24 cellular contexts compared by ENCODE assay signal in genomic region chr17:82048571-82048971, GRCh38. TPM values are rescaled to one million over a fixed set of nuclear protein-coding genes. Genes with fewer than 3 reads are reported as not detected.
DNase-seq lines count a peak whose midpoint lies in the region; ATAC-seq and TF ChIP-seq lines count a peak whose summit lies in the region.
"Had no signal": no experiment of that assay in that cellular context is flagged by ENCODE, and none has a peak within 500 bp of the region (broad histone marks: within the 10 kb centered on the region; RNA-seq: fewer than 3 reads in every experiment).

No MANE protein-coding gene starts in this region.

- no peaks in the 10 kb centered on the region for H3K9me3 Mint-ChIP-seq in activated naive CD4-positive, alpha-beta T cell treated with anti-CD3 and anti-CD28 coated beads, Interleukin-2, amount 10 ng/mL, durations not matched to agents 7 days and 5 days
- H3K9me3 Mint-ChIP-seq in WTC11 (no peaks in the 10 kb centered on the region), osteocyte (ENCODE audit: unreplicated experiment) (no peaks in the 10 kb centered on the region)
- no peaks in the 10 kb centered on the region for H3K9me3 Mint-ChIP-seq in central memory CD8-positive, alpha-beta T cell
- H3K9me3 Mint-ChIP-seq: CD14-positive monocyte, H9, HFFc6 had no signal

- no peak for TF ChIP-seq CTCF in WTC11 (IDR thresholded peaks at IDR 0.05)
- TF ChIP-seq CTCF in osteocyte (IDR thresholded peaks at IDR 0.05) = no peak

- H3K27ac Mint-ChIP-seq in activated naive CD4-positive, alpha-beta T cell treated with anti-CD3 and anti-CD28 coated beads, Interleukin-2, amount 10 ng/mL, durations not matched to agents 7 days and 5 days = no peak overlapping the region
- H3K27ac Mint-ChIP-seq in WTC11 (no peak overlapping the region), osteocyte (ENCODE audit: unreplicated experiment) (no peak overlapping the region)
- H3K27ac Mint-ChIP-seq in central memory CD8-positive, alpha-beta T cell (ENCODE audit: low read depth) = peak overlapping the region; percentile 80
- H3K27ac Mint-ChIP-seq: H9, HFFc6 had no signal

- H3K27me3 Mint-ChIP-seq in activated naive CD4-positive, alpha-beta T cell treated with anti-CD3 and anti-CD28 coated beads, Interleukin-2, amount 10 ng/mL, durations not matched to agents 7 days and 5 days = no peaks in the 10 kb centered on the region
- no peaks in the 10 kb centered on the region for H3K27me3 Mint-ChIP-seq in WTC11 (ENCODE audit: low read depth)
- no peaks in the 10 kb centered on the region for H3K27me3 Mint-ChIP-seq in central memory CD8-positive, alpha-beta T cell
- no peaks in the 10 kb centered on the region for H3K27me3 Mint-ChIP-seq in osteocyte (ENCODE audit: unreplicated experiment)

- DNase-seq in activated naive CD4-positive, alpha-beta T cell treated with anti-CD3 and anti-CD28 coated beads, Interleukin-2, amount 10 ng/mL, durations not matched to agents 7 days and 5 days = no peak
- DNase-seq in activated naive CD4-positive, alpha-beta T cell (lab: John Stamatoyannopoulos, UW) = no peak
- DNase-seq in WTC11 (ENCODE audit: low spot score) = no peak
- no peak for DNase-seq in central memory CD8-positive, alpha-beta T cell (ENCODE audit: low spot score in 2 of 2)
- DNase-seq in osteocyte (ENCODE audit: extremely low spot score, unreplicated experiment) = no peak
- no peak for DNase-seq in DMS153 treated with DMSO at 0.1 percent for 48 hours (lab: John Stamatoyannopoulos, UW; ENCODE audit: unreplicated experiment)
- DNase-seq: BE2C, Calu3, DND-41, H9, HFFc6, KG1, MG63, NCI-H1048, NCI-H1417 treated with DMSO at 0.1 percent for 48 hours, NCI-H1694 treated with DMSO at 0.1 percent for 48 hours, NCI-H2081, NCI-H2227 treated with DMSO at 0.1 percent for 48 hours, NCI-H526 treated with DMSO at 0.1 percent for 48 hours, SHP77 treated with DMSO at 0.1 percent for 48 hours had no signal

- CTCF ChIA-PET in activated naive CD4-positive, alpha-beta T cell treated with anti-CD3 and anti-CD28 coated beads, Interleukin-2, amount 10 ng/mL, durations not matched to agents 7 days and 5 days (lab: Charles Lee) = no interaction called here
- CTCF ChIA-PET in WTC11 (lab: Charles Lee) = interaction anchor here (1.2 to 1.3 kb wide), 2 partner anchors 11 to 18 kb away, joined by 3 to 8 read pairs; partner anchors contain the start of gene DCXR

- H3K4me3 Mint-ChIP-seq in activated naive CD4-positive, alpha-beta T cell treated with anti-CD3 and anti-CD28 coated beads, Interleukin-2, amount 10 ng/mL, durations not matched to agents 7 days and 5 days = peak overlapping the region; percentile 36
- H3K4me3 Mint-ChIP-seq in WTC11 = peak overlapping the region; percentile 35; the same call in 1 of the 2 replicates
- no peak overlapping the region for H3K4me3 Mint-ChIP-seq in central memory CD8-positive, alpha-beta T cell
- peak overlapping the region; percentile 35 for H3K4me3 Mint-ChIP-seq in osteocyte (ENCODE audit: unreplicated experiment)
- H3K4me3 Mint-ChIP-seq: CD14-positive monocyte, HFFc6 had no signal

- POLR2A ChIA-PET in WTC11 (lab: Charles Lee) = no interaction called here

- no peak for ATAC-seq in WTC11
- no peak for ATAC-seq in central memory CD8-positive, alpha-beta T cell (replicated peaks; ENCODE audit: extremely low read depth, poor library complexity, severe bottlenecking)
- no peak for ATAC-seq in SK-N-SH treated with all-trans-retinoic acid at 6 μM for 48 hours
- ATAC-seq in GM19035 (IDR thresholded peaks at IDR 0.05; ENCODE audit: unreplicated experiment) = no peak
- ATAC-seq: Panc1 had no signal

- H3K4me1 Mint-ChIP-seq in activated naive CD4-positive, alpha-beta T cell treated with anti-CD3 and anti-CD28 coated beads, Interleukin-2, amount 10 ng/mL, durations not matched to agents 7 days and 5 days = peaks cover 18% of the 10 kb centered on the region
- H3K4me1 Mint-ChIP-seq in WTC11 (peaks cover 6% of the 10 kb centered on the region), osteocyte (ENCODE audit: unreplicated experiment) (peaks cover 17% of the 10 kb centered on the region)
- peaks cover 5% of the 10 kb centered on the region for H3K4me1 Mint-ChIP-seq in central memory CD8-positive, alpha-beta T cell

- peaks cover 7% of the 10 kb centered on the region for H3K36me3 Mint-ChIP-seq in activated naive CD4-positive, alpha-beta T cell treated with anti-CD3 and anti-CD28 coated beads, Interleukin-2, amount 10 ng/mL, durations not matched to agents 7 days and 5 days
- H3K36me3 Mint-ChIP-seq in WTC11 = peaks cover 10% of the 10 kb centered on the region
- peaks cover 3% of the 10 kb centered on the region for H3K36me3 Mint-ChIP-seq in central memory CD8-positive, alpha-beta T cell (ENCODE audit: insufficient read depth)
- peaks cover 13% of the 10 kb centered on the region for H3K36me3 Mint-ChIP-seq in osteocyte (ENCODE audit: unreplicated experiment)

TF ChIP-seq in WTC11, 78 proteins besides CTCF, POLR2A, EP300 and RAD21:
- TF ChIP-seq ZNF219 (CRISPR knock-in tag; IDR thresholded peaks at IDR 0.05; ENCODE audit: borderline replicate concordance) = no peak
- TF ChIP-seq ATF1 (CRISPR knock-in tag; IDR thresholded peaks at IDR 0.05) = no peak
- TF ChIP-seq ZBTB21 (CRISPR knock-in tag; IDR thresholded peaks at IDR 0.05; ENCODE audit: borderline replicate concordance) = no peak
- TF ChIP-seq TCF7 (CRISPR knock-in tag; IDR thresholded peaks at IDR 0.05; ENCODE audit: low read depth) = no peak
- TF ChIP-seq, protein P1, sequence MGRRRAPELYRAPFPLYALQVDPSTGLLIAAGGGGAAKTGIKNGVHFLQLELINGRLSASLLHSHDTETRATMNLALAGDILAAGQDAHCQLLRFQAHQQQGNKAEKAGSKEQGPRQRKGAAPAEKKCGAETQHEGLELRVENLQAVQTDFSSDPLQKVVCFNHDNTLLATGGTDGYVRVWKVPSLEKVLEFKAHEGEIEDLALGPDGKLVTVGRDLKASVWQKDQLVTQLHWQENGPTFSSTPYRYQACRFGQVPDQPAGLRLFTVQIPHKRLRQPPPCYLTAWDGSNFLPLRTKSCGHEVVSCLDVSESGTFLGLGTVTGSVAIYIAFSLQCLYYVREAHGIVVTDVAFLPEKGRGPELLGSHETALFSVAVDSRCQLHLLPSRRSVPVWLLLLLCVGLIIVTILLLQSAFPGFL (CRISPR knock-in tag; IDR thresholded peaks at IDR 0.05; ENCODE audit: borderline replicate concordance) = no peak
- TF ChIP-seq JAZF1 (CRISPR knock-in tag; IDR thresholded peaks at IDR 0.05) = no peak

TF ChIP-seq in SK-N-SH treated with all-trans-retinoic acid at 6 μM for 48 hours, 23 proteins besides CTCF, POLR2A, EP300 and RAD21:
- TF ChIP-seq ZC3H10 (CRISPR knock-in tag; IDR thresholded peaks at IDR 0.05) (no peak), ZNF565 (CRISPR knock-in tag; conservative IDR thresholded peaks at IDR 0.05; ENCODE audit: low read depth) (no peak), ESRRG (CRISPR knock-in tag; IDR thresholded peaks at IDR 0.05) (no peak)
- TF ChIP-seq, protein P2, sequence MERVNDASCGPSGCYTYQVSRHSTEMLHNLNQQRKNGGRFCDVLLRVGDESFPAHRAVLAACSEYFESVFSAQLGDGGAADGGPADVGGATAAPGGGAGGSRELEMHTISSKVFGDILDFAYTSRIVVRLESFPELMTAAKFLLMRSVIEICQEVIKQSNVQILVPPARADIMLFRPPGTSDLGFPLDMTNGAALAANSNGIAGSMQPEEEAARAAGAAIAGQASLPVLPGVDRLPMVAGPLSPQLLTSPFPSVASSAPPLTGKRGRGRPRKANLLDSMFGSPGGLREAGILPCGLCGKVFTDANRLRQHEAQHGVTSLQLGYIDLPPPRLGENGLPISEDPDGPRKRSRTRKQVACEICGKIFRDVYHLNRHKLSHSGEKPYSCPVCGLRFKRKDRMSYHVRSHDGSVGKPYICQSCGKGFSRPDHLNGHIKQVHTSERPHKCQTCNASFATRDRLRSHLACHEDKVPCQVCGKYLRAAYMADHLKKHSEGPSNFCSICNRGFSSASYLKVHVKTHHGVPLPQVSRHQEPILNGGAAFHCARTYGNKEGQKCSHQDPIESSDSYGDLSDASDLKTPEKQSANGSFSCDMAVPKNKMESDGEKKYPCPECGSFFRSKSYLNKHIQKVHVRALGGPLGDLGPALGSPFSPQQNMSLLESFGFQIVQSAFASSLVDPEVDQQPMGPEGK (CRISPR knock-in tag; IDR thresholded peaks at IDR 0.05; ENCODE audit: borderline replicate concordance) = no peak
TF ChIP-seq in SK-N-SH treated with all-trans-retinoic acid at 6 μM for 48 hours: peak in this region for 0.

RNA-seq across cellular contexts. Expression of gene RFNG, which starts 3.0 kb away (rescaled TPM):
- total RNA-seq in WTC11 (2021) = 40.9 to 42.3 TPM (median 41.6 TPM) in 3 replicates
- 37.3 and 41.0 TPM in 2 replicates for total RNA-seq in osteocyte

RNA-seq across cellular contexts. Expression of gene GPS1, which starts 3.1 kb away (rescaled TPM):
- total RNA-seq in WTC11 (2021) (166 to 181 TPM (median 167 TPM) in 3 replicates), osteocyte (100 and 108 TPM in 2 replicates)

RNA-seq across cellular contexts. Expression of gene DCXR, which starts 11.1 kb away (rescaled TPM):
- total RNA-seq in WTC11 (2021) = 114 to 130 TPM (median 120 TPM) in 3 replicates
- 69.0 and 71.0 TPM in 2 replicates for total RNA-seq in osteocyte

RNA-seq across cellular contexts. Expression of gene DUS1L, which starts 17.0 kb away (rescaled TPM):
- total RNA-seq in WTC11 (2021) (99.6 to 120 TPM (median 106 TPM) in 3 replicates), osteocyte (69.3 and 73.3 TPM in 2 replicates)

RNA-seq across cellular contexts. Expression of gene RAC3, which starts 17.1 kb away (rescaled TPM):
- total RNA-seq in WTC11 (2021) (135 to 163 TPM (median 138 TPM) in 3 replicates), osteocyte (19.4 and 21.8 TPM in 2 replicates)
